ENCODE assay signal across 15 cellular contexts in genomic region chr5:97075649-97076048, GRCh38.
DNase-seq lines count a peak whose midpoint lies in the region; ATAC-seq and TF ChIP-seq lines count a peak whose summit lies in the region.
"Had no signal": no experiment of that assay in that cellular context is flagged by ENCODE, and none has a peak within 500 bp of the region (broad histone marks: within the 10 kb centered on the region; RNA-seq: fewer than 3 reads in every experiment).

No MANE protein-coding gene starts in this region.

- no peak overlapping the region for H3K4me3 ChIP-seq in epithelial cell of proximal tubule (ENCODE audit: low read depth, low read length)

- ATAC-seq in left ventricle myocardium superior: no peak
- ATAC-seq in GM18861 (IDR thresholded peaks at IDR 0.05; ENCODE audit: unreplicated experiment): no peak

- intact Hi-C loops in left ventricle myocardium superior (cut with micrococcal nuclease): no loop called here

- H3K27ac Mint-ChIP-seq in nephron: peak overlapping the region; percentile 68 to 77 (median 68)
- H3K27ac Mint-ChIP-seq: H9 had no signal

- no peaks in the 10 kb centered on the region for H3K36me3 Mint-ChIP-seq in nephron (ENCODE audit: low read depth)

- peak; percentile 2 for DNase-seq in HK-2 (ENCODE audit: unreplicated experiment)
- peak; percentile 69 for DNase-seq in epithelial cell of proximal tubule (ENCODE audit: low read depth)
- DNase-seq in activated CD4-positive, alpha-beta T cell treated with anti-CD3 and anti-CD28 coated beads for 4 hours: no peak
- DNase-seq in left ventricle myocardium superior: no peak
- DNase-seq in stimulated activated CD4-positive, alpha-beta T cell treated with anti-CD3 and anti-CD28 coated beads, Interleukin-4, amount 100 ng/mL, for 4 hours: no peak
- DNase-seq: DMS 273 treated with DMSO at 0.1 percent for 48 hours, H9, NCI-H1417 treated with DMSO at 0.1 percent for 48 hours, NCI-H187 treated with DMSO at 0.1 percent for 48 hours, NCI-H345, NCI-H524 treated with DMSO at 0.1 percent for 48 hours, RPMI8226, SIG-M5 had no signal

- no peaks in the 10 kb centered on the region for H3K27me3 Mint-ChIP-seq in nephron (ENCODE audit: low read depth)

- TF ChIP-seq CTCF in epithelial cell of proximal tubule (conservative IDR thresholded peaks at IDR 0.05; ENCODE audit: low read depth, low read length): no peak
- no peak for TF ChIP-seq CTCF in nephron (IDR thresholded peaks at IDR 0.05; ENCODE audit: unreplicated experiment in 3 of 3)

- H3K4me3 Mint-ChIP-seq in nephron: no peak overlapping the region
- H3K4me3 Mint-ChIP-seq: H9 had no signal

- H3K4me1 Mint-ChIP-seq in nephron: peaks cover 24% of the 10 kb centered on the region

- no peaks in the 10 kb centered on the region for H3K9me3 Mint-ChIP-seq in nephron
- H3K9me3 Mint-ChIP-seq: H9 had no signal

Comparison
In these comparisons a context has a peak if more than half of its experiments do, and no peak if none do; other contexts are left out.
1. DNase-seq: peak in HK-2 (single experiment) and epithelial cell of proximal tubule (single experiment); none in activated CD4-positive, alpha-beta T cell treated with anti-CD3 and anti-CD28 coated beads for 4 hours (0 of 2), left ventricle myocardium superior (single experiment) and stimulated activated CD4-positive, alpha-beta T cell treated with anti-CD3 and anti-CD28 coated beads, Interleukin-4, amount 100 ng/mL, for 4 hours (0 of 2).